8 cellular contexts compared by ENCODE assay signal in the genomic region with DNA sequence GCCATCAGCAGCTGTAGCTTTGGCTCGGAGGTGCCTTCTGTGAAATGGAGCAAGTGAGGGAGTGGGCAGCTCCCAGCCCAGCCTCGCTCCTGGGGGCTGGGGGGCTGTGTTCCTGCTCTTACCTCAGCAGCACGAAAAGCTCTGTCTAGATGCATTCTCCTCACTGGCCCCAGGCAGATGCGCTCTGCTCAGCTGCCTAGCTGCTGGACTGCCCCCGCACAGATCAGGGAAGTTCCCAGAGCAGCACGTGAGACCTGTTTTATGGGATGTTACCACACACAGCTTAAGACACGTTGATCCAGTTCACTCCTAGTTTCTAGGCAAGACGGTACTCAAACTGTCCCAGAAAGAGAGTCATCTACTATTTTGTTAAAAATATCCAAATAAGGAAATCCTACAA. TPM values are rescaled to one million over a fixed set of nuclear protein-coding genes. Genes with fewer than 3 reads are reported as not detected.
DNase-seq lines count a peak whose midpoint lies in the region; ATAC-seq and TF ChIP-seq lines count a peak whose summit lies in the region.

No MANE protein-coding gene starts in this region.

- CTCF ChIA-PET in naive thymus-derived CD4-positive, alpha-beta T cell (lab: Charles Lee) = interaction anchor here (0.9 to 3.9 kb wide), 9 partner anchors 8 to 153 kb away, joined by 3 to 24 read pairs (median 6); a partner anchor contains a TSS

- H3K36me3 Mint-ChIP-seq in activated T-cell treated with anti-CD3 and anti-CD28 coated beads, Interleukin-2, amount 50 U/mL, for 24 hours (ENCODE audit: low read depth) = peaks cover 81% of the 10 kb centered on the region
- peaks cover 0 to 55% (median 14%) of the 10 kb centered on the region in 5 donors for H3K36me3 Mint-ChIP-seq in naive thymus-derived CD4-positive, alpha-beta T cell

- peak; percentile 74 to 91 for DNase-seq in HL-60 (ENCODE audit: low read depth in 1 of 2, low spot score in 1 of 2)
- DNase-seq in activated T-cell treated with anti-CD3 and anti-CD28 coated beads, Interleukin-2, amount 50 U/mL, for 24 hours = peak; percentile 65
- DNase-seq in naive thymus-derived CD4-positive, alpha-beta T cell = peak in 2 of 9 donors; percentile 61 to 62
- DNase-seq in NCI-H1930 (lab: John Stamatoyannopoulos, UW) = no peak
- no peak for DNase-seq in DMS53 treated with DMSO at 0.1 percent for 48 hours (lab: John Stamatoyannopoulos, UW; ENCODE audit: unreplicated experiment)
- no peak for DNase-seq in ecto neural progenitor cell (ENCODE audit: low spot score)

- H3K4me1 Mint-ChIP-seq in activated T-cell treated with anti-CD3 and anti-CD28 coated beads, Interleukin-2, amount 50 U/mL, for 24 hours (ENCODE audit: low read depth) = peaks cover 94% of the 10 kb centered on the region
- H3K4me1 Mint-ChIP-seq in naive thymus-derived CD4-positive, alpha-beta T cell = peaks cover 85 to 96% (median 93%) of the 10 kb centered on the region in 7 donors

- peaks cover 87 to 95% of the 10 kb centered on the region in 2 donors for H3K4me1 ChIP-seq in naive thymus-derived CD4-positive, alpha-beta T cell (ENCODE audit: control insufficient read depth in 2 of 2, insufficient read depth in 2 of 2, low read length in 2 of 2)

- H3K27me3 Mint-ChIP-seq in activated T-cell treated with anti-CD3 and anti-CD28 coated beads, Interleukin-2, amount 50 U/mL, for 24 hours = no peaks in the 10 kb centered on the region
- H3K27me3 Mint-ChIP-seq in naive thymus-derived CD4-positive, alpha-beta T cell = no peaks in the 10 kb centered on the region

- POLR2A ChIA-PET in naive thymus-derived CD4-positive, alpha-beta T cell (lab: Charles Lee) = interaction anchor here (0.9 to 9.8 kb wide), 7 partner anchors 8 to 153 kb away, joined by 3 to 117 read pairs (median 4); a partner anchor contains a TSS

- peak overlapping the region; percentile 79 for H3K27ac ChIP-seq in HL-60 (replicated peaks)
- H3K27ac ChIP-seq in naive thymus-derived CD4-positive, alpha-beta T cell (ENCODE audit: low read depth, low read length) = peak overlapping the region; percentile 82

- H3K9me3 ChIP-seq in naive thymus-derived CD4-positive, alpha-beta T cell (ENCODE audit: control insufficient read depth in 2 of 3, low read length in 3 of 3) = no peaks in the 10 kb centered on the region

- peak overlapping the region; percentile 98 for H3K27ac Mint-ChIP-seq in activated T-cell treated with anti-CD3 and anti-CD28 coated beads, Interleukin-2, amount 50 U/mL, for 24 hours
- H3K27ac Mint-ChIP-seq in naive thymus-derived CD4-positive, alpha-beta T cell = peak overlapping the region; percentile 80 to 95 (median 89)

- ATAC-seq in GM18502 (IDR thresholded peaks at IDR 0.05; ENCODE audit: poor library complexity, unreplicated experiment) (peak; percentile 38), GM19324 (IDR thresholded peaks at IDR 0.05; ENCODE audit: low FRiP score, unreplicated experiment) (no peak)
- ATAC-seq in naive thymus-derived CD4-positive, alpha-beta T cell = peak; percentile 68

- H3K27me3 ChIP-seq in HL-60 (ENCODE audit: insufficient read depth, poor library complexity, severe bottlenecking) = no peaks in the 10 kb centered on the region
- H3K27me3 ChIP-seq in naive thymus-derived CD4-positive, alpha-beta T cell (ENCODE audit: control insufficient read depth in 2 of 2, insufficient read depth in 2 of 2, low read length in 2 of 2) = no peaks in the 10 kb centered on the region

- H3K4me3 ChIP-seq in HL-60 (replicated peaks; ENCODE audit: insufficient read depth, low read length) = peak overlapping the region; percentile 7
- H3K4me3 ChIP-seq in naive thymus-derived CD4-positive, alpha-beta T cell (ENCODE audit: low read length) = peak overlapping the region; percentile 15

- H3K4me3 Mint-ChIP-seq in activated T-cell treated with anti-CD3 and anti-CD28 coated beads, Interleukin-2, amount 50 U/mL, for 24 hours = peak overlapping the region; percentile 97
- peak overlapping the region; percentile 73 to 99 (median 81) for H3K4me3 Mint-ChIP-seq in naive thymus-derived CD4-positive, alpha-beta T cell

- peaks cover 0 to 4% (median 0%) of the 10 kb centered on the region in 3 experiments for H3K36me3 ChIP-seq in naive thymus-derived CD4-positive, alpha-beta T cell (ENCODE audit: control insufficient read depth in 2 of 3, insufficient read depth in 3 of 3, low read length in 3 of 3)

- intact Hi-C loops in naive thymus-derived CD4-positive, alpha-beta T cell (cut with micrococcal nuclease) = no loop called here

- TF ChIP-seq CTCF in HL-60 (IDR thresholded peaks at IDR 0.05; ENCODE audit: insufficient read depth, low read length) = no peak

- no peaks in the 10 kb centered on the region for H3K9me3 Mint-ChIP-seq in activated T-cell treated with anti-CD3 and anti-CD28 coated beads, Interleukin-2, amount 50 U/mL, for 24 hours
- H3K9me3 Mint-ChIP-seq in naive thymus-derived CD4-positive, alpha-beta T cell = no peaks in the 10 kb centered on the region

RNA-seq across cellular contexts. Expression of a gene that starts 13.6 kb away (rescaled TPM):
- total RNA-seq in naive thymus-derived CD4-positive, alpha-beta T cell = 100 to 1,000 TPM; 293 to 989 (median 355) TPM
- polyA plus RNA-seq in naive thymus-derived CD4-positive, alpha-beta T cell = 100 to 1,000 TPM; 764 to 902 TPM

RNA-seq across cellular contexts. Expression of a gene that starts 43.4 kb away (rescaled TPM):
- under 1 TPM; 0.19 to 0.80 (median 0.49) TPM for total RNA-seq in naive thymus-derived CD4-positive, alpha-beta T cell
- under 1 TPM in 1 of 2 donors, not detected in 1; 0.31 TPM for polyA plus RNA-seq in naive thymus-derived CD4-positive, alpha-beta T cell

Comparison
In these comparisons a context has a peak if more than half of its experiments do, and no peak if none do; other contexts are left out.
1. DNase-seq: peak in HL-60 (2 of 2) and activated T-cell treated with anti-CD3 and anti-CD28 coated beads, Interleukin-2, amount 50 U/mL, for 24 hours (single experiment); none in NCI-H1930 (0 of 2), DMS53 treated with DMSO at 0.1 percent for 48 hours (single experiment) and ecto neural progenitor cell (single experiment).